In the genomic region with DNA sequence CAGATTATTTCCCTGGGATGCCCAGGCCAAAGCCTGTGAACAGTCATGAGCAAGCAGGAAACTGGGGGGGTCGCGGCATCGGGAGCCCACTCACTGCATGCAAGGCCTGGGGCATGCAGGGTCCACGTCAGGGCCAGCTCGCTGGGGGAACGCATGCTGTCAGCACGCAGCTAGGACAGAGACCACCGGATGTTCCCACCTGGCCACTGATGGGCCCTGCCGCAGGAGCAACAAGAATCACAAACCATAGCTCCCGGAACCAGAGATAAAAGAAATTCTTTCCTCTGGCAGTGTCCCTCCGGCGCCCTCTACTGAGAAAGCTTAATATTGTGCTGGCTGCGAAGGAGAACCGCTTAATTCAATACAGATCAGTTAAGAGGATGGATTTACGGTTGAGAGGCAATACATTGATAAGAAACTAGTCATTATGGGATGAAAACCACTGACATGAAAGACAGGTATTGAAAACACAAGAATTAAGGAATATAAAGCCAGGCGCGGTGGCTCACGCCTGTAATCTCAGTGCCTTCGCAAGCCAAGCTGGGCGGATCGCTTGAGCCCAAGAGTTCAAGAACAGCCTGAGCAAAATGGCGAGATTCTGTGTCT, we compare ENCODE assay signal across 1 cellular context.
TF ChIP-seq lines count a peak whose summit lies in the region.

No MANE protein-coding gene starts in this region.

TF ChIP-seq in K562, 482 proteins besides CTCF, POLR2A, EP300 and RAD21 (continued from another document):
- TF ChIP-seq OTX1 (CRISPR knock-in tag; IDR thresholded peaks at IDR 0.05) (no peak), CTBP1 (IDR thresholded peaks at IDR 0.05; ENCODE audit: borderline replicate concordance) (peak; percentile 31; the same call in 1 of the 2 replicates), SAFB (IDR thresholded peaks at IDR 0.05; ENCODE audit: borderline replicate concordance, low read depth, low read length) (no peak), RCOR1 (IDR thresholded peaks at IDR 0.05; ENCODE audit: borderline replicate concordance in 1 of 2, low read depth in 2 of 2, low read length in 2 of 2) (peak in 1 of 2 experiments; percentile 43; a peak in 1 of 4 replicates)
TF ChIP-seq in K562: peak in this region for 22.
